In the genomic region with DNA sequence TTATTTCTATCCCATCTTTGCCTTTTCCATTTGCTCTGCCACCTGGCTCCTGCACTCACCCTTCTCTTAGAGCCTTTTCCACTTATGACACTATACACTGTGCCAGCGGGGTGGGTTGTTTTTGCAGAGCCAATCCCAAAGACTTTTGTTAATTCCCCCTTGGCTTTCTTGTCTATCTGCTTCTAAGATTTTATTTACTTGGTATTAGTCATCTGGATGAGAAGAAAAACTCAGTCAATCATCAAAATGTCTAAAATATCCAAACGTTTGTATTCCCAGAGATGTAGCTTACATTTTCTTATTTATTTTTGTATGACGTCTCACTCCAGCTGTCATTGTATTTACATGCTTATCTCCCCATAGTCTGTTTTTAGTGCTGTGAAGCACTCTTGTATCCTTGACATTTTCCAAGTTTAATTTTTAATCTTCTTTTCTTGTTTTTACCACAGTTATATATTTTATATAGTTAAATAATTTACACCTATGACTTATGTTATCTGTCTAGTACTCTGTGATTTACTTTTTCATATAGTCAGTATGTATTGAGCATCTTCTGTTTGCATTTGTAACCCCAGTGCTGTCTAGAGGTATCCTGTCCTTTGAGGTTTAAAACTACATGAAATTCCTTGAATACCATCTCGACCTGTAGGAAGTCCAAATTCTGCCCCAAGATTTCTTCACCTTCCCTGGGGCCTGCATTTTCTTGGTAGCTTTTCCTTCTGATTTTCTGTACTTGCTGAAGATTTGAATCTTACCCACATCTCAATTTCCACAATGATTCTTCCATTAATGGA, we compare ENCODE assay signal across 28 cellular contexts. TPM values are rescaled to one million over a fixed set of nuclear protein-coding genes. Genes with fewer than 3 reads are reported as not detected.
"Had no signal": no experiment of that assay in that cellular context is flagged by ENCODE, and none has a peak within 500 bp of the region (broad histone marks: within the 10 kb centered on the region; RNA-seq: fewer than 3 reads in every experiment).

No MANE protein-coding gene starts in this region.

- H3K4me1 Mint-ChIP-seq: activated B cell treated with CpG ODN at 0.5 μM for 24 hours; activated naive CD4-positive, alpha-beta T cell treated with anti-CD3 and anti-CD28 coated beads, Interleukin-2, amount 10 ng/mL, durations not matched to agents 7 days and 5 days; activated naive CD8-positive, alpha-beta T cell treated with anti-CD3 and anti-CD28 coated beads, Interleukin-2, amount 10 ng/mL, durations not matched to agents 7 days and 5 days; naive B cell; nephron progenitor cell had no signal

- H3K27me3 Mint-ChIP-seq: activated B cell treated with CpG ODN at 0.5 μM for 24 hours; activated naive CD4-positive, alpha-beta T cell treated with anti-CD3 and anti-CD28 coated beads, Interleukin-2, amount 10 ng/mL, durations not matched to agents 7 days and 5 days; activated naive CD8-positive, alpha-beta T cell treated with anti-CD3 and anti-CD28 coated beads, Interleukin-2, amount 10 ng/mL, durations not matched to agents 7 days and 5 days; progenitor cell of endocrine pancreas had no signal

- H3K4me1 ChIP-seq: heart left ventricle, left ventricle myocardium inferior, right lobe of liver, testis, transverse colon had no signal

- H3K36me3 Mint-ChIP-seq: activated naive CD4-positive, alpha-beta T cell treated with anti-CD3 and anti-CD28 coated beads, Interleukin-2, amount 10 ng/mL, durations not matched to agents 7 days and 5 days; activated naive CD8-positive, alpha-beta T cell treated with anti-CD3 and anti-CD28 coated beads, Interleukin-2, amount 10 ng/mL, durations not matched to agents 7 days and 5 days; naive B cell had no signal

- H3K4me3 ChIP-seq: heart left ventricle, left ventricle myocardium inferior, right lobe of liver, skin epidermis, testis, transverse colon had no signal

- H3K27ac Mint-ChIP-seq: activated B cell treated with CpG ODN at 0.5 μM for 24 hours; activated naive CD4-positive, alpha-beta T cell treated with anti-CD3 and anti-CD28 coated beads, Interleukin-2, amount 10 ng/mL, durations not matched to agents 7 days and 5 days; activated naive CD8-positive, alpha-beta T cell treated with anti-CD3 and anti-CD28 coated beads, Interleukin-2, amount 10 ng/mL, durations not matched to agents 7 days and 5 days; naive B cell; nephron progenitor cell; progenitor cell of endocrine pancreas had no signal

- H3K4me3 Mint-ChIP-seq: activated B cell treated with CpG ODN at 0.5 μM for 24 hours; activated naive CD4-positive, alpha-beta T cell treated with anti-CD3 and anti-CD28 coated beads, Interleukin-2, amount 10 ng/mL, durations not matched to agents 7 days and 5 days; activated naive CD8-positive, alpha-beta T cell treated with anti-CD3 and anti-CD28 coated beads, Interleukin-2, amount 10 ng/mL, durations not matched to agents 7 days and 5 days; naive B cell; nephron progenitor cell had no signal

- H3K36me3 ChIP-seq: brain microvascular endothelial cell, heart left ventricle, left ventricle myocardium inferior, neutrophil, right lobe of liver, transverse colon had no signal

- H3K9me3 Mint-ChIP-seq: activated naive CD4-positive, alpha-beta T cell treated with anti-CD3 and anti-CD28 coated beads, Interleukin-2, amount 10 ng/mL, durations not matched to agents 7 days and 5 days; activated naive CD8-positive, alpha-beta T cell treated with anti-CD3 and anti-CD28 coated beads, Interleukin-2, amount 10 ng/mL, durations not matched to agents 7 days and 5 days; nephron progenitor cell had no signal

- H3K27ac ChIP-seq: brain microvascular endothelial cell, heart left ventricle, left ventricle myocardium inferior, neutrophil, right lobe of liver, skin epidermis, testis, transverse colon had no signal

- DNase-seq: activated B cell treated with CpG ODN at 0.5 μM for 24 hours; activated CD4-positive, alpha-beta T cell treated with anti-CD3 and anti-CD28 coated beads, Interleukin-2, amount 50 U/mL, for 48 hours; activated CD8-positive, alpha-beta memory T cell treated with anti-CD3 and anti-CD28 coated beads for 24 hours; activated effector memory CD4-positive, alpha-beta T cell treated with Interleukin-2 at 50 U/mL for 16 hours; activated naive CD4-positive, alpha-beta T cell treated with anti-CD3 and anti-CD28 coated beads, Interleukin-2, amount 10 ng/mL, durations not matched to agents 7 days and 5 days; activated naive CD8-positive, alpha-beta T cell treated with anti-CD3 and anti-CD28 coated beads, Interleukin-2, amount 10 ng/mL, durations not matched to agents 7 days and 5 days; brain microvascular endothelial cell; caudate nucleus; foreskin fibroblast; heart left ventricle; hypothalamus; left ventricle myocardium inferior; naive B cell; nephron progenitor cell; right lobe of liver; stimulated activated CD4-positive, alpha-beta T cell treated with anti-CD3 and anti-CD28 coated beads, Interleukin-12 subunit alpha, Interleukin-12 subunit beta, amount 100 ng/mL, for 4 hours; stimulated activated CD4-positive, alpha-beta T cell treated with anti-CD3 and anti-CD28 coated beads, Interleukin-4, amount 100 ng/mL, for 1 hour; stimulated activated naive CD8-positive, alpha-beta T cell treated with anti-CD3 and anti-CD28 coated beads, Interleukin-15, Interleukin-2, amounts not matched to agents 100 U/mL and 50 U/mL, for 24 hours; T-helper 2 cell; testis; transverse colon had no signal

- H3K27me3 ChIP-seq: brain microvascular endothelial cell, heart left ventricle, neutrophil, right lobe of liver, testis, transverse colon had no signal

- ATAC-seq: esophagus mucosa; heart left ventricle; right lobe of liver; stimulated activated naive CD8-positive, alpha-beta T cell treated with anti-CD3 and anti-CD28 coated beads, Interleukin-15, Interleukin-2, amounts not matched to agents 100 U/mL and 50 U/mL, for 24 hours had no signal

RNA-seq across cellular contexts. Expression of a gene that starts 55.1 kb away (rescaled TPM):
- total RNA-seq: activated naive CD8-positive, alpha-beta T cell treated with anti-CD3 and anti-CD28 coated beads, Interleukin-2, amount 10 ng/mL, durations not matched to agents 7 days and 5 days; astrocyte; endothelial cell of umbilical vein; lung microvascular endothelial cell had no signal
- polyA plus RNA-seq: endothelial cell of umbilical vein had no signal

RNA-seq across cellular contexts. Expression of a gene that starts 55.5 kb away (rescaled TPM):
- total RNA-seq: activated naive CD8-positive, alpha-beta T cell treated with anti-CD3 and anti-CD28 coated beads, Interleukin-2, amount 10 ng/mL, durations not matched to agents 7 days and 5 days; endothelial cell of umbilical vein; lung microvascular endothelial cell had no signal
- polyA plus RNA-seq: endothelial cell of umbilical vein had no signal
